Comparison of ENCODE assay signal across 14 cellular contexts in the genomic region with DNA sequence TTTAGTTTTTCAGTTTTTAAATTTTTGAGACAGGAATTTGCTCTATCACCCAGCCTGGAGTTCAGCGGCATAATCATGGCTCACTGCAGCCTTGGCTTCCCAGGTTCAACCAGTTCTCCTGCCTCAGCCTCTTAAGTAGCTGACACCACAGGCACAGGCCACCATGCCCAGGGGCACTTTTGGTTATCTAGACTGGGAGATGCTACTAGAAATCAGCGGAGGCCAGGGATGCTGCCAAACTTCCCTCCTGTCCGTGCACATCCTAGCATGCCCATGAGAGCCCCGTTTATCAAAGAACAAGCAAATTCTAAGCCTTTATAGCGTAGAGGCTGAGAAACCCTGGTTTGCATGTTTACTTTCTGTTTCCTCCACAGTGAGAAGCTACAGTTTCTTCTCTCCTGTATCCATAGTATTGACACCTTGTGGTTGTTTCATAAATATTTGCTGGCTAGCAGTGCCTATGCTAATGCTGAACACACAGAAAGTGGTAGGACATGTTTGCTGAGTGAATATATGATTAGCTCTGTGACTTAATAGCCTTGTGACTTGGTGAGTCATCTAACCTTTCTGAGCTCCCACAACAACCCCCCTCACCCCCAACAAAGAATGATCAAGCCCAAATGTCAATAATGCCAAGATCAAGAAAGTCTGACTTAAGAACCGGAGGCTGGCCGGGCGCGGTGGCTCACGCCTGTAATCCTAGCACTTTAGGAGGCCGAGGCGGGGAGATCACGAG. TPM values are rescaled to one million over a fixed set of nuclear protein-coding genes. Genes with fewer than 3 reads are reported as not detected.
DNase-seq lines count a peak whose midpoint lies in the region; ATAC-seq and TF ChIP-seq lines count a peak whose summit lies in the region.
"Had no signal": no experiment of that assay in that cellular context is flagged by ENCODE, and none has a peak within 500 bp of the region (broad histone marks: within the 10 kb centered on the region; RNA-seq: fewer than 3 reads in every experiment).

No MANE protein-coding gene starts in this region.

- DNase-seq in A172 (ENCODE audit: low spot score) (peak; percentile 22), Daoy (ENCODE audit: low read depth) (peak; percentile 20), SK-MEL-5 (ENCODE audit: low read depth, low spot score) (peak; percentile 13), foreskin keratinocyte (peak; percentile 83 to 88), epidermal melanocyte (ENCODE audit: insufficient read length, low spot score) (no peak), OCI-M1 (lab: John Stamatoyannopoulos, UW) (no peak), dedifferentiated amniotic fluid mesenchymal stem cell (ENCODE audit: extremely low spot score) (no peak)
- DNase-seq: activated gamma-delta T cell, glutamatergic neuron, Kasumi-1, left ventricle myocardium inferior, NCI-H2171 had no signal

- in situ Hi-C loops in SK-MEL-5 (cut with HindIII; ENCODE audit: low pct_unique_long_range_greater_than_20kb, low sequenced_read_pairs) = no loop called here

- peaks cover 21% of the 10 kb centered on the region for H3K4me1 ChIP-seq in foreskin keratinocyte

- peak overlapping the region; percentile 83 for H3K27ac ChIP-seq in foreskin keratinocyte
- H3K27ac ChIP-seq: C4-2B, left ventricle myocardium inferior had no signal

- peak; percentile 39 for TF ChIP-seq CTCF in foreskin keratinocyte (conservative IDR thresholded peaks at IDR 0.05)

- no peaks in the 10 kb centered on the region for H3K27me3 ChIP-seq in foreskin keratinocyte

- ATAC-seq in foreskin keratinocyte (peak; percentile 89), GM18907 (IDR thresholded peaks at IDR 0.05; ENCODE audit: unreplicated experiment) (no peak)

RNA-seq across cellular contexts. Expression of gene MAF, which starts 39.2 kb away (rescaled TPM):
- 0.12 TPM in 1 of 2 replicates, not detected in the other for total RNA-seq in A172 (2014; rRNA removed; shearing (Covaris generic))
- 1.3 and 1.9 TPM in 2 replicates for total RNA-seq in Daoy (2014; rRNA removed; shearing (Covaris generic))
- 10.0 and 10.2 TPM in 2 replicates for total RNA-seq in SK-MEL-5 (2014; rRNA removed; shearing (Covaris generic))
- 27.1 and 29.4 TPM in 2 replicates for polyA plus RNA-seq in SK-MEL-5 (2015; cell fraction: cytosol; rRNA removed)
- polyA plus RNA-seq in SK-MEL-5 (2015; cell fraction: nucleus; rRNA removed) = 15.4 and 18.6 TPM in 2 replicates
- 0.81 and 2.9 TPM in 2 replicates for total RNA-seq in foreskin keratinocyte
- 0.38 and 1.1 TPM in 2 replicates for polyA plus RNA-seq in foreskin keratinocyte

Comparison
In these comparisons a context has a peak if more than half of its experiments do, and no peak if none do; other contexts are left out.
1. DNase-seq: peak in A172 (single experiment), Daoy (single experiment), SK-MEL-5 (single experiment) and foreskin keratinocyte (2 of 2); none in epidermal melanocyte (single experiment), OCI-M1 (single experiment) and dedifferentiated amniotic fluid mesenchymal stem cell (single experiment).